In the genomic region with DNA sequence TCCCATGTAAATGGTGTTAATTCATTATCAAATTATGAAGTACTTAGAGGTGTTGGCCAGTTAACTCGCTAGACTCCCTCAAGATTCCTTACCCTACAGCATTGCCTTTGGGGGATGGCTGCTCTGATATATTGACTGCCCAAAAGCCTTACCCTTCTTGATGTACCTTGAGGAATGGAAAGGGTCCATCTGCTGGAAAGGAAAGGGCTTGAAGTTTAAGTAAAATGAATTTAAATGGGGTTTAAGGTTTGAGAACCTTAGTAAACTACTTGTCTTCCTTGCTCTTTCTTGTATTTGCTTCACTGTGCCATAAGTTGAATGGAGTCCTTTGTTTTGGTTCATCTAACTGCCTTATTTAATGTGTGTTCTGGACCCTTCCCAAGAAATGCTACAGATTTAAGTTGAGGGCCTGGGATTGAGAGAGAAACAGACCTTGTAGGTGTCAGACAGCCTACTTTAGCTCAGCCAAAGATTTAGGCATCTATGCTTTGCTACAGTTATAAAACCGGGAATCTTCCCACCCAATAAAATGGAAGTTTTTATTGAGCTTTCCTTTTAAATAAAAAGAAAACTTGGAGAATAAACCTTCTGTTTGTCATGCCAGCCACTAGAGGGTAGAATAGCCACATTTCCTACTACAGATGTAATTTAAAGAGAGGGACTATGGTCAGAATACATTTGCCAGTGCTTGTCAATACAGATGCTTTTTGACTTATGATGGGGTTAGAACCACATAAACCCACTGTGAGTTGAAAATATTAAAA, we compare ENCODE assay signal across 8 cellular contexts. TPM values are rescaled to one million over a fixed set of nuclear protein-coding genes. Genes with fewer than 3 reads are reported as not detected.
A peak's percentile ranks its signal among the peaks of the same experiment; 100 is the strongest.
DNase-seq lines count a peak whose midpoint lies in the region; ATAC-seq, FAIRE-seq and TF ChIP-seq lines count a peak whose summit lies in the region.

No MANE protein-coding gene starts in this region.

- no TSS peak for BruUV-seq in GM12878 (replicated peaks; lab: Mats Ljungman, UMichigan)

- FAIRE-seq in H54 (lab: Jason Lieb, UNC) (peak; percentile 84), GM12878 (lab: Jason Lieb, UNC) (peak; percentile 81)

- no peak overlapping the region for H3K4me2 ChIP-seq in DND-41 (ENCODE audit: insufficient read depth, low read length)
- H3K4me2 ChIP-seq in GM12878 (ENCODE audit: control insufficient read depth, insufficient read depth) = no peak overlapping the region

- no peak overlapping the region for H3K4me3 ChIP-seq in DND-41 (ENCODE audit: low read depth in 1 of 2, low read length in 2 of 2)
- H3K4me3 ChIP-seq in GM12878 = no peak overlapping the region
- peak overlapping the region in 3 of 4 donors; percentile 11 to 22 (median 12) for H3K4me3 ChIP-seq in stomach

- peaks cover 15% of the 10 kb centered on the region; the same call in 1 of the 2 replicates for H4K20me1 ChIP-seq in DND-41 (ENCODE audit: insufficient read depth, low read length)
- H4K20me1 ChIP-seq in GM12878 (ENCODE audit: control insufficient read depth, insufficient read depth) = no peaks in the 10 kb centered on the region

- DNase-seq in DND-41 (no peak), H54 (ENCODE audit: insufficient read length, low spot score) (peak; percentile 19), NCI-H2081 treated with DMSO at 0.1 percent for 48 hours (lab: John Stamatoyannopoulos, UW) (peak; percentile 33), GM12878 (ENCODE audit: low read depth, low spot score) (no peak), iris pigment epithelial cell (ENCODE audit: low read depth) (peak; percentile 71), stomach (no peak), NCI-H1930 (lab: John Stamatoyannopoulos, UW) (no peak)
- DNase-seq in effector CD8-positive, alpha-beta T cell (lab: John Stamatoyannopoulos, UW) = no peak

- intact Hi-C loops in GM12878 (cut with micrococcal nuclease; ENCODE audit: unreplicated experiment) = loop anchor here (1.0 to 5.0 kb wide), 4 partner anchors 94 to 411 kb away; no protein-coding TSS in a partner anchor
- intact Hi-C loops in stomach (cut with DNase I; ENCODE audit: low total_unique reads) = no loop called here

- RAD21 ChIA-PET in GM12878 (lab: Charles Lee; ENCODE audit: unreplicated experiment) = interaction anchor here (0.7 to 2.5 kb wide), 19 partner anchors 9 to 748 kb away, joined by 3 to 62 read pairs (median 5); partner anchors contain the start of genes CMSS1 and TBC1D23

- H3K4me1 ChIP-seq in DND-41 (ENCODE audit: insufficient read depth, low read length) = no peaks in the 10 kb centered on the region
- H3K4me1 ChIP-seq in GM12878 (ENCODE audit: control insufficient read depth, insufficient read depth, low read length) = peaks cover 11% of the 10 kb centered on the region; the same call in 1 of the 2 replicates
- peaks cover 14 to 44% (median 29%) of the 10 kb centered on the region in 4 donors for H3K4me1 ChIP-seq in stomach

- H3K79me2 ChIP-seq in DND-41 (ENCODE audit: insufficient read depth, low read length) (no peaks in the 10 kb centered on the region; the same call in 1 of the 2 replicates), GM12878 (ENCODE audit: control insufficient read depth, insufficient read depth, low read length) (peaks cover 4% of the 10 kb centered on the region; the same call in 1 of the 2 replicates)

- H3K27ac ChIP-seq in DND-41 (ENCODE audit: low read length) (no peak overlapping the region), GM12878 (ENCODE audit: control insufficient read depth, insufficient read depth) (no peak overlapping the region), stomach (peak overlapping the region in 4 of 5 donors; percentile 61 to 85 (median 78))

- H3K9me3 ChIP-seq in DND-41 (ENCODE audit: insufficient read depth, low read length, severe bottlenecking) = no peaks in the 10 kb centered on the region
- H3K9me3 ChIP-seq in GM12878 (replicated peaks; ENCODE audit: control insufficient read depth, insufficient read depth, low read length) = no peaks in the 10 kb centered on the region
- no peaks in the 10 kb centered on the region for H3K9me3 ChIP-seq in stomach

- WGBS in GM12878 (ENCODE audit: insufficient coverage, insufficient replicate concordance, low lambda C conversion rate, missing lambda C conversion rate) = 46% methylated on average over 2 of the region's 2 CpGs
- 21 to 38% (median 34%) methylated on average over 2 of the region's 2 CpGs for WGBS in stomach, 5 donors

- ATAC-seq in DND-41 (ENCODE audit: insufficient read depth, low read depth) (peak; percentile 45; the same call in 1 of the 3 replicates), GM12878 (peak; percentile 86)

- H3K27me3 ChIP-seq in DND-41 (ENCODE audit: insufficient read depth, low read length, poor library complexity) (no peaks in the 10 kb centered on the region), GM12878 (replicated peaks in 1 of 2; ENCODE audit: control insufficient read depth in 2 of 2, insufficient read depth in 2 of 2, low read length in 1 of 2) (no peaks in the 10 kb centered on the region), stomach (no peaks in the 10 kb centered on the region)

- no peak for TF ChIP-seq EP300 in GM12878 (IDR thresholded peaks at IDR 0.05; ENCODE audit: borderline replicate concordance in 1 of 2, control insufficient read depth in 1 of 2, low read depth in 2 of 2, low read length in 2 of 2)
- TF ChIP-seq EP300 in stomach (IDR thresholded peaks at IDR 0.05) = no peak

- no peak for TF ChIP-seq POLR2A in H54 (IDR thresholded peaks at IDR 0.05; ENCODE audit: low read depth, low read length)
- TF ChIP-seq POLR2A in GM12878 (IDR thresholded peaks at IDR 0.05; ENCODE audit: low read depth, low read length) = no peak
- no peak for TF ChIP-seq POLR2A in stomach (IDR thresholded peaks at IDR 0.05)

- POLR2A ChIA-PET in GM12878 (lab: Charles Lee) = interaction anchor here (0.9 kb wide), 1 partner anchor 9 kb away, joined by 3 read pairs; no protein-coding TSS in a partner anchor

- H3K36me3 ChIP-seq in DND-41 (ENCODE audit: insufficient read depth, low read length) (no peaks in the 10 kb centered on the region), GM12878 (ENCODE audit: control insufficient read depth in 2 of 2, insufficient read depth in 2 of 2, low read length in 1 of 2) (no peaks in the 10 kb centered on the region), stomach (no peaks in the 10 kb centered on the region)

- H2AFZ ChIP-seq in DND-41 (ENCODE audit: low read depth, low read length) (no peak overlapping the region), GM12878 (ENCODE audit: control insufficient read depth, low read depth, low read length) (no peak overlapping the region)

- CTCF ChIA-PET in GM12878 (lab: Yijun Ruan, JAX) = interaction anchor here (0.6 to 2.6 kb wide), 28 partner anchors 10 to 954 kb away, joined by 3 to 80 read pairs (median 6); partner anchors contain the start of gene TBC1D23

- in situ Hi-C loops in GM12878 (cut with MboI) = no loop called here

- peak; percentile 52 for TF ChIP-seq CTCF in DND-41 (IDR thresholded peaks at IDR 0.05; ENCODE audit: borderline replicate concordance, extremely low read depth, low read length, poor library complexity, severe bottlenecking)
- peak; percentile 46 to 65 (median 57); a peak in 5 of 6 replicates for TF ChIP-seq CTCF in GM12878 (IDR thresholded peaks at IDR 0.05 in 2 of 3, conservative IDR thresholded peaks at IDR 0.05 in 1 of 3; ENCODE audit: control insufficient read depth in 2 of 3, extremely low read depth in 1 of 3, insufficient read depth in 1 of 3, low read depth in 3 of 3, low read length in 3 of 3)
- TF ChIP-seq CTCF in stomach (IDR thresholded peaks at IDR 0.05) = peak in 5 of 7 experiments; percentile 39 to 70 (median 62)

- H3K9ac ChIP-seq in DND-41 (ENCODE audit: low read depth, low read length) (no peak overlapping the region), GM12878 (ENCODE audit: control insufficient read depth, insufficient read depth, low read length) (no peak overlapping the region)

- SMC1A ChIA-PET in GM12878 (lab: Charles Lee; ENCODE audit: uncharacterized antibody, unreplicated experiment) = interaction anchor here (0.6 to 2.3 kb wide), 20 partner anchors 10 to 513 kb away, joined by 3 to 46 read pairs (median 4); partner anchors contain the start of gene TBC1D23

- peak; percentile 89 for TF ChIP-seq RAD21 in GM12878 (IDR thresholded peaks at IDR 0.05; ENCODE audit: insufficient read depth, low read depth, low read length)

TF ChIP-seq in GM12878, 131 proteins besides CTCF, POLR2A, EP300 and RAD21 (continues in another document):
- TF ChIP-seq RELA (IDR thresholded peaks at IDR 0.05; ENCODE audit: borderline replicate concordance, partially characterized antibody) (no peak), SMC3 (IDR thresholded peaks at IDR 0.05; ENCODE audit: borderline replicate concordance, low read length) (peak; percentile 59; the same call in 1 of the 2 replicates)

RNA-seq across cellular contexts. Expression of gene CMSS1, which starts 25.3 kb away (rescaled TPM):
- 35.1 and 37.3 TPM in 2 replicates for total RNA-seq in GM12878 (2013; cell fraction: nucleolus; rRNA removed)
- total RNA-seq in GM12878 (2014; rRNA removed) = 31.0 and 42.1 TPM in 2 replicates
- 52.8 and 58.5 TPM in 2 replicates for total RNA-seq in GM12878 (2014; rRNA removed; fragmentation: Illumina TruSeq; extraction: Trizol)
- total RNA-seq in GM12878 (2021) = 71.7 and 77.3 TPM in 2 replicates
- polyA plus RNA-seq in GM12878 (2011; ENCODE audit: low read depth) = 16.5 TPM
- polyA plus RNA-seq in GM12878 (2011; rRNA removed) = 40.2 and 59.3 TPM in 2 replicates
- polyA plus RNA-seq in GM12878 (2011; cell fraction: cytosol; rRNA removed) = 8.2 and 11.3 TPM in 2 replicates
- 9.9 and 11.1 TPM in 2 replicates for polyA plus RNA-seq in GM12878 (2011; cell fraction: nucleus; rRNA removed)
- polyA plus RNA-seq in GM12878 (2012) = 26.3 and 35.6 TPM in 2 replicates
- 62.8 and 71.3 TPM in 2 replicates for polyA plus RNA-seq in GM12878 (2014; fragmentation: Illumina TruSeq; extraction: Trizol)
- polyA plus RNA-seq in GM12878 (2014; fragmentation: Nextera tagmentation; extraction: Ambion mirVana) = 100 to 1,000 TPM in 1 of 2 experiments, 10 to 100 TPM in 1; 77.8 to 118 TPM
- polyA plus RNA-seq in GM12878 (2014; rRNA removed) = 37.9 and 44.3 TPM in 2 replicates
- 100 to 1,000 TPM in 1 of 2 experiments, 10 to 100 TPM in 1; 86.2 to 101 TPM for polyA plus RNA-seq in GM12878 (2016; fragmentation: Nextera tagmentation; extraction: Ambion mirVana)
- 8.4 and 12.8 TPM in 2 replicates for polyA minus RNA-seq in GM12878 (2011; rRNA and poly(A)+ RNA removed)
- polyA minus RNA-seq in GM12878 (2011; cell fraction: cytosol; rRNA and poly(A)+ RNA removed) = 17.9 and 20.5 TPM in 2 replicates
- 10.0 and 26.8 TPM in 2 replicates for polyA minus RNA-seq in GM12878 (2011; cell fraction: nucleus; rRNA and poly(A)+ RNA removed)
- 10 to 100 TPM in 3 of 5 donors, 1 to 10 TPM in 2; 2.7 to 33.3 (median 23.1) TPM for total RNA-seq in stomach
- 10 to 100 TPM; 14.7 to 25.3 (median 21.1) TPM for polyA plus RNA-seq in stomach

Comparison
In these comparisons a context has a peak if more than half of its experiments do, and no peak if none do; other contexts are left out.
1. DNase-seq: peak in H54 (single experiment), NCI-H2081 treated with DMSO at 0.1 percent for 48 hours (single experiment) and iris pigment epithelial cell (single experiment); none in DND-41 (single experiment), GM12878 (single experiment), stomach (single experiment), NCI-H1930 (0 of 2) and effector CD8-positive, alpha-beta T cell (single experiment).
2. H3K27ac ChIP-seq: peak in stomach (4 of 5); none in DND-41 (single experiment) and GM12878 (single experiment).
3. H3K4me3 ChIP-seq: peak in stomach (3 of 4); none in DND-41 (0 of 2) and GM12878 (single experiment).
4. Peak in every context shown above with its lines, with median percentiles within 50 percentile points of each other: CTCF ChIP-seq.